In the genomic region with DNA sequence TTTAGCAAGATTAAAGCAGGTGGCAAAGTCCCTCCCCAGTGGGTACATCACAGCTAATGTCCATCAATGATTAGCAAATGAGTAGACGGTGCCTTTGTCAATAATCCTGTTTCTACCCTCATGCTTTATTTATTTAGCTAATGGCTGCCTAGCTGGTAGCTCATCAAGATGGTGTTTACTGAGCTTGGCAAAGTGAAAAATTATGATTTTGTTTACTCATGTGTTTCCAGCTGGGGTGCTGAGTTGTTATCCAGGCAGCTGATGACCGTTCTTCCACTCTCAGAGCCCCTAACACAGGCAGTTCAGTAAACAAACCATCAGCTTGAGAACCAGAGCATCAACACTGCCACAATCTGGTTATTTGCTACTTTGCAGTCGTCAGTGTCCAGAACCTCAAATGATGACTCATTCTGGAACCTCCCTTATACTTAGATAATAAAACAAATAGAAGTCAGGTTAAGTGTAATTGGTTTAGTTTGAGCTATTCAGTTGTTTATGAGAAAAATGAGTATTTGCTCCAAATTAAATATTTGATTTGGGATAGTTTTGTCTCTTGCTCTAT, we compare ENCODE assay signal across 10 cellular contexts.
DNase-seq lines count a peak whose midpoint lies in the region; ATAC-seq, FAIRE-seq and TF ChIP-seq lines count a peak whose summit lies in the region.
"Had no signal": no experiment of that assay in that cellular context is flagged by ENCODE, and none has a peak within 500 bp of the region (broad histone marks: within the 10 kb centered on the region; RNA-seq: fewer than 3 reads in every experiment).

No MANE protein-coding gene starts in this region.

- H3K36me3 Mint-ChIP-seq in H9 (ENCODE audit: insufficient read depth in 1 of 3, low read depth in 3 of 3), result no peaks in the 10 kb centered on the region
- H3K36me3 Mint-ChIP-seq in activated T-cell treated with anti-CD3 and anti-CD28 coated beads, Interleukin-2, amount 50 U/mL, for 72 hours (ENCODE audit: insufficient read depth in 2 of 2), result no peaks in the 10 kb centered on the region

- H2AFZ ChIP-seq in H9 (ENCODE audit: low read length), result no peak overlapping the region

- no peak overlapping the region for H2BK15ac ChIP-seq in H9 (ENCODE audit: low read depth, low read length)

- TF ChIP-seq CTCF in H9 (conservative IDR thresholded peaks at IDR 0.05) (0 out of 3 replicates have a peak, but pooled peaks have one; percentile 12), bronchial epithelial cell (IDR thresholded peaks at IDR 0.05; ENCODE audit: insufficient read depth, low read length, severe bottlenecking) (no peak)

- no peak overlapping the region for H3T11ph ChIP-seq in H9 (ENCODE audit: low read length)

- no peak overlapping the region for H4K8ac ChIP-seq in H9 (replicated peaks; ENCODE audit: insufficient read length, low read depth, low read length)

- DNase-seq in H9 (no peak), NCI-H2227 (lab: John Stamatoyannopoulos, UW; ENCODE audit: unreplicated experiment) (peak; percentile 32), bronchial epithelial cell (ENCODE audit: low read depth) (peak; percentile 66), sciatic nerve (ENCODE audit: low spot score) (no peak), frontal cortex (ENCODE audit: low spot score in 2 of 2) (no peak), middle frontal gyrus (ENCODE audit: extremely low spot score, low spot score) (no peak)
- DNase-seq in activated T-cell treated with anti-CD3 and anti-CD28 coated beads, Interleukin-2, amount 50 U/mL, for 72 hours, result no peak
- DNase-seq: activated gamma-delta T cell treated with Interleukin-2 at 50 U/mL for 16 hours, right lobe of liver, thyroid gland had no signal

- H2AK5ac ChIP-seq in H9 (ENCODE audit: insufficient read length, low read length), result no peak overlapping the region

- no peak overlapping the region for H2BK12ac ChIP-seq in H9 (ENCODE audit: insufficient read length, low read depth, low read length)

- H2BK120ac ChIP-seq in H9 (ENCODE audit: low read depth, low read length, poor library complexity, severe bottlenecking), result no peak overlapping the region

- intact Hi-C loops in sciatic nerve (cut with DNase I), result no loop called here

- no peak overlapping the region for H3K4me3 ChIP-seq in bronchial epithelial cell (ENCODE audit: low read depth, low read length)
- H3K4me3 ChIP-seq: right lobe of liver, thyroid gland had no signal

- H3K4me1 ChIP-seq in H9 (ENCODE audit: insufficient read depth, low read length), result peaks cover 2% of the 10 kb centered on the region; the same call in 1 of the 2 replicates
- H3K4me1 ChIP-seq: right lobe of liver, thyroid gland had no signal

- no peak overlapping the region for H3K14ac ChIP-seq in H9 (ENCODE audit: insufficient read depth, low read length)

- no peaks in the 10 kb centered on the region for H3K9me3 ChIP-seq in H9 (ENCODE audit: control insufficient read depth, low read depth, low read length)
- H3K9me3 ChIP-seq: right lobe of liver, thyroid gland had no signal

- H3K4me3 Mint-ChIP-seq in H9, result no peak overlapping the region
- H3K4me3 Mint-ChIP-seq in activated T-cell treated with anti-CD3 and anti-CD28 coated beads, Interleukin-2, amount 50 U/mL, for 72 hours, result no peak overlapping the region

- H3K4ac ChIP-seq in H9 (ENCODE audit: low read depth, low read length), result no peak overlapping the region

- H3K27me3 Mint-ChIP-seq in H9 (ENCODE audit: low read depth), result peaks cover 2% of the 10 kb centered on the region; the same call in 1 of the 2 replicates
- H3K27me3 Mint-ChIP-seq in activated T-cell treated with anti-CD3 and anti-CD28 coated beads, Interleukin-2, amount 50 U/mL, for 72 hours (ENCODE audit: low read depth), result no peaks in the 10 kb centered on the region

- FAIRE-seq in bronchial epithelial cell (lab: Jason Lieb, UNC), result no peak
- FAIRE-seq in frontal cortex (lab: Jason Lieb, UNC), result no peak

- no peak overlapping the region for H2BK5ac ChIP-seq in H9 (ENCODE audit: insufficient read length, low read length)

- H3K18ac ChIP-seq in H9 (ENCODE audit: insufficient read length, low read depth, low read length), result no peak overlapping the region

- ATAC-seq in sciatic nerve, result peak; percentile 76
- no peak for ATAC-seq in activated T-cell treated with anti-CD3 and anti-CD28 coated beads, Interleukin-2, amount 50 U/mL, for 72 hours (replicated peaks in 1 of 2)

- no peaks in the 10 kb centered on the region for H3K9me3 Mint-ChIP-seq in H9
- H3K9me3 Mint-ChIP-seq in activated T-cell treated with anti-CD3 and anti-CD28 coated beads, Interleukin-2, amount 50 U/mL, for 72 hours, result no peaks in the 10 kb centered on the region

- H3K4me1 Mint-ChIP-seq in H9, result peaks cover 24 to 33% of the 10 kb centered on the region in 2 experiments
- H3K4me1 Mint-ChIP-seq in activated T-cell treated with anti-CD3 and anti-CD28 coated beads, Interleukin-2, amount 50 U/mL, for 72 hours (ENCODE audit: low read depth), result no peaks in the 10 kb centered on the region

- H3K4me2 ChIP-seq in H9 (ENCODE audit: insufficient read depth, insufficient read length, low read length), result no peak overlapping the region

- no peaks in the 10 kb centered on the region for H3K79me1 ChIP-seq in H9 (ENCODE audit: insufficient read depth, low read depth, low read length, poor library complexity, severe bottlenecking)

- H3K23me2 ChIP-seq in H9 (ENCODE audit: insufficient read length, low read depth, low read length, poor library complexity, severe bottlenecking), result no peaks in the 10 kb centered on the region

- H3K27me3 ChIP-seq in H9 (ENCODE audit: insufficient read depth, low read length) (no peaks in the 10 kb centered on the region), bronchial epithelial cell (ENCODE audit: control insufficient read depth, insufficient read depth, low read length) (no peaks in the 10 kb centered on the region)
- H3K27me3 ChIP-seq: right lobe of liver, thyroid gland had no signal

- H4K20me1 ChIP-seq in H9 (ENCODE audit: control insufficient read depth, insufficient read depth, insufficient read length), result no peaks in the 10 kb centered on the region

- H3K36me3 ChIP-seq in bronchial epithelial cell (ENCODE audit: control insufficient read depth, insufficient read depth, low read length), result no peaks in the 10 kb centered on the region
- H3K36me3 ChIP-seq: right lobe of liver, thyroid gland had no signal

- no peak overlapping the region for H2BK20ac ChIP-seq in H9 (ENCODE audit: low read depth, low read length, poor library complexity, severe bottlenecking)

- H4K91ac ChIP-seq in H9 (ENCODE audit: insufficient read length, low read depth, low read length), result no peak overlapping the region

- H3K56ac ChIP-seq in H9 (ENCODE audit: insufficient read length, low read depth, low read length), result no peak overlapping the region

- H3K79me2 ChIP-seq in H9 (ENCODE audit: insufficient read depth, low read length), result no peaks in the 10 kb centered on the region

- no peak overlapping the region for H3K27ac ChIP-seq in H9 (ENCODE audit: insufficient read length, low read depth, low read length)
- H3K27ac ChIP-seq: right lobe of liver, thyroid gland had no signal

- H3K9ac ChIP-seq in H9 (ENCODE audit: extremely low read depth, insufficient read length, low read length), result no peak overlapping the region

- no peak overlapping the region for H4K5ac ChIP-seq in H9 (ENCODE audit: insufficient read length, low read depth, low read length)

- WGBS in H9 (ENCODE audit: extremely low coverage, insufficient read length, low lambda C conversion rate), result no CpG with 5 or more reads among the region's 3 CpGs

- H3K23ac ChIP-seq in H9 (ENCODE audit: insufficient read length, low read depth, low read length), result no peak overlapping the region

- no peak overlapping the region for H3K27ac Mint-ChIP-seq in H9
- H3K27ac Mint-ChIP-seq in activated T-cell treated with anti-CD3 and anti-CD28 coated beads, Interleukin-2, amount 50 U/mL, for 72 hours, result no peak overlapping the region

Comparison
In these comparisons a context has a peak if more than half of its experiments do, and no peak if none do; other contexts are left out.
1. DNase-seq: peak in NCI-H2227 (single experiment) and bronchial epithelial cell (single experiment); none in H9 (single experiment), sciatic nerve (single experiment), activated T-cell treated with anti-CD3 and anti-CD28 coated beads, Interleukin-2, amount 50 U/mL, for 72 hours (0 of 2), frontal cortex (0 of 2) and middle frontal gyrus (single experiment).